ENCODE assay signal across 27 cellular contexts in the genomic region with DNA sequence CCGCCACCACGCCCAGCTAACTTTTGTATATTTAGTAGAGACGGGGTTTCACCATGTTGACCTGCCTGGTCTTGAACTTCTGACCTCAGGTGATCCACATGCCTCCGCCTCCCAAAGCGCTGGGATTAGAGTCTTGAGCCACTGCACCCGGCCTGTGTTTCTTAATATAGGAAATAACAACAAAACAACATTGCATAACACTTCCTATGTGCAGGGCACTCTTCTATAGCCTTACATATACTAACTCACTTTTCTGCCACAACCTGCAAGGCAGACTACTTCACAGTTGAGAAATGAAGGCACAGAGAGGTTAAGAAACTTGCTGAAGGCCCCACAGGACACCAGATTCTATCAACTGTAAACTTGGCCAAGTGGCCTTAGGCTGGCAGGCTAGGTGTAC.
"Had no signal": no experiment of that assay in that cellular context is flagged by ENCODE, and none has a peak within 500 bp of the region (broad histone marks: within the 10 kb centered on the region; RNA-seq: fewer than 3 reads in every experiment).

No MANE protein-coding gene starts in this region.

- ATAC-seq: activated T-helper 17 cell treated with anti-CD3 and anti-CD28 coated beads, Interleukin-2, amount 50 U/mL, for 72 hours; left ventricle myocardium superior; natural killer cell treated with Interleukin-12 subunit alpha and Interleukin-12 subunit beta and Interleukin-15 and Interleukin-18, amount 100 ng/mL, for 72 hours; right cardiac atrium had no signal

- H3K4me3 Mint-ChIP-seq: activated naive CD8-positive, alpha-beta T cell treated with anti-CD3 and anti-CD28 coated beads for 36 hours; activated T-cell treated with anti-CD3 and anti-CD28 coated beads, Interleukin-2, amount 50 U/mL, for 24 hours; activated T-helper 17 cell treated with anti-CD3 and anti-CD28 coated beads, Interleukin-2, amount 50 U/mL, for 72 hours; central memory CD8-positive, alpha-beta T cell; natural killer cell treated with Interleukin-12 subunit alpha and Interleukin-12 subunit beta and Interleukin-15 and Interleukin-18, amount 100 ng/mL, for 72 hours; type B pancreatic cell had no signal

- H3K4me3 ChIP-seq: esophagus muscularis mucosa, testis had no signal

- H2AFZ ChIP-seq: parathyroid adenoma had no signal

- H3K27ac ChIP-seq: esophagus muscularis mucosa, parathyroid adenoma, testis had no signal

- H3K9me3 ChIP-seq: esophagus muscularis mucosa, testis had no signal

- H3K36me3 Mint-ChIP-seq: natural killer cell treated with Interleukin-12 subunit alpha and Interleukin-12 subunit beta and Interleukin-15 and Interleukin-18, amount 100 ng/mL, for 72 hours; type B pancreatic cell had no signal

- FAIRE-seq: astrocyte, colon, endothelial cell of umbilical vein, frontal cortex, islet of Langerhans had no signal

- DNase-seq: activated CD4-positive, alpha-beta T cell treated with anti-CD3 and anti-CD28 coated beads for 1 hour; activated CD4-positive, alpha-beta T cell treated with anti-CD3 and anti-CD28 coated beads, Interleukin-2, amount 50 U/mL, for 1 hour; activated CD8-positive, alpha-beta memory T cell treated with anti-CD3 and anti-CD28 coated beads for 24 hours; activated CD8-positive, alpha-beta memory T cell treated with anti-CD3 and anti-CD28 coated beads, Interleukin-2, amount 50 U/mL, for 4 hours; activated naive CD8-positive, alpha-beta T cell treated with anti-CD3 and anti-CD28 coated beads for 36 hours; activated T-cell treated with anti-CD3 and anti-CD28 coated beads, Interleukin-2, amount 50 U/mL, for 24 hours; effector memory CD4-positive, alpha-beta T cell; glutamatergic neuron; hippocampal formation; left ventricle myocardium superior; midbrain; right cardiac atrium; stimulated activated CD4-positive, alpha-beta T cell treated with anti-CD3 and anti-CD28 coated beads, Interleukin-12 subunit alpha, Interleukin-12 subunit beta, amount 100 ng/mL, for 4 hours; stimulated activated CD4-positive, alpha-beta T cell treated with anti-CD3 and anti-CD28 coated beads, Interleukin-4, amount 100 ng/mL, for 4 hours; T-helper 9 cell; testis had no signal

- H3K9ac ChIP-seq: parathyroid adenoma had no signal

- H3K79me2 ChIP-seq: parathyroid adenoma had no signal

- H3K27ac Mint-ChIP-seq: activated naive CD8-positive, alpha-beta T cell treated with anti-CD3 and anti-CD28 coated beads for 36 hours; activated T-cell treated with anti-CD3 and anti-CD28 coated beads, Interleukin-2, amount 50 U/mL, for 24 hours; activated T-helper 17 cell treated with anti-CD3 and anti-CD28 coated beads, Interleukin-2, amount 50 U/mL, for 72 hours; type B pancreatic cell had no signal

- H3K27me3 ChIP-seq: esophagus muscularis mucosa, testis had no signal

- H3K9me3 Mint-ChIP-seq: activated naive CD8-positive, alpha-beta T cell treated with anti-CD3 and anti-CD28 coated beads for 36 hours; activated T-cell treated with anti-CD3 and anti-CD28 coated beads, Interleukin-2, amount 50 U/mL, for 24 hours; activated T-helper 17 cell treated with anti-CD3 and anti-CD28 coated beads, Interleukin-2, amount 50 U/mL, for 72 hours; central memory CD8-positive, alpha-beta T cell; natural killer cell treated with Interleukin-12 subunit alpha and Interleukin-12 subunit beta and Interleukin-15 and Interleukin-18, amount 100 ng/mL, for 72 hours had no signal

- H3K27me3 Mint-ChIP-seq: activated naive CD8-positive, alpha-beta T cell treated with anti-CD3 and anti-CD28 coated beads for 36 hours; activated T-cell treated with anti-CD3 and anti-CD28 coated beads, Interleukin-2, amount 50 U/mL, for 24 hours; activated T-helper 17 cell treated with anti-CD3 and anti-CD28 coated beads, Interleukin-2, amount 50 U/mL, for 72 hours; central memory CD8-positive, alpha-beta T cell; natural killer cell treated with Interleukin-12 subunit alpha and Interleukin-12 subunit beta and Interleukin-15 and Interleukin-18, amount 100 ng/mL, for 72 hours had no signal

- H3K4me1 ChIP-seq: parathyroid adenoma, testis had no signal

- H3K36me3 ChIP-seq: esophagus muscularis mucosa had no signal
